Comparison of ENCODE assay signal across 8 cellular contexts in genomic region chr14:73136387-73137221, GRCh38. TPM values are rescaled to one million over a fixed set of nuclear protein-coding genes. Genes with fewer than 3 reads are reported as not detected.
DNase-seq lines count a peak whose midpoint lies in the region; ATAC-seq lines count a peak whose summit lies in the region.

TSS of gene PSEN1 (plus strand) at chr14:73136507. CDS start at chr14:73148020, 11,513 bp downstream.

- H3K27me3 ChIP-seq in aorta (ENCODE audit: control insufficient read depth in 1 of 2, insufficient read depth in 2 of 2, low read length in 1 of 2), result no peaks in the 10 kb centered on the region

- no peaks in the 10 kb centered on the region for H3K9me3 ChIP-seq in aorta (ENCODE audit: control insufficient read depth, low read length)

- H3K27ac ChIP-seq in aorta (ENCODE audit: low read depth in 1 of 2, low read length in 2 of 2), result peak within 1 kb of the TSS in 1 of 2 donors; percentile 46

- DNase-seq in NCI-H2081 treated with DMSO at 0.1 percent for 48 hours (lab: John Stamatoyannopoulos, UW), result peak; percentile 37
- DNase-seq in T1000 (lab: John Stamatoyannopoulos, UW), result peak; percentile 90
- DNase-seq in astrocyte of the hippocampus (ENCODE audit: low read depth, low spot score), result peak; percentile 98
- peak; percentile 96 for DNase-seq in hepatic stellate cell (ENCODE audit: low spot score)
- peak; percentile 69 for DNase-seq in renal cortical epithelial cell (ENCODE audit: low read depth)
- DNase-seq in aorta, result peak; percentile 96 to 98

- peak; percentile 93 for ATAC-seq in GM18511 (IDR thresholded peaks at IDR 0.05; ENCODE audit: unreplicated experiment)
- peak; percentile 87 for ATAC-seq in HG02981 (IDR thresholded peaks at IDR 0.05; ENCODE audit: unreplicated experiment)
- peak; percentile 98 for ATAC-seq in aorta (ENCODE audit: low FRiP score)

- WGBS in aorta, 2 donors, result 0 to 1% methylated on average over 71 of the region's 71 CpGs

- H3K36me3 ChIP-seq in aorta (ENCODE audit: control insufficient read depth in 1 of 2, insufficient read depth in 2 of 2, low read length in 1 of 2), result no peaks in the 10 kb centered on the region

- H3K4me3 ChIP-seq in aorta (ENCODE audit: low read length in 2 of 2), result peak within 1 kb of the TSS; percentile 87 to 92

- intact Hi-C loops in aorta (cut with DNase I), result no loop called here

- H3K4me1 ChIP-seq in aorta (ENCODE audit: control insufficient read depth in 1 of 2, insufficient read depth in 2 of 2, low read length in 2 of 2), result peaks cover 0 to 3% of the 10 kb centered on the region in 2 donors

RNA-seq across cellular contexts. Expression of gene PSEN1, which starts in this region (rescaled TPM):
- total RNA-seq in renal cortical epithelial cell, result 92.6 and 113 TPM in 2 replicates
- 10 to 100 TPM; 44.4 to 51.6 TPM for total RNA-seq in aorta
- 10 to 100 TPM; 10.3 to 20.5 TPM for polyA plus RNA-seq in aorta

Comparison
In these comparisons a context has a peak if more than half of its experiments do, and no peak if none do; other contexts are left out.
1. DNase-seq: peak in every context shown above with its lines; median percentile 98 in astrocyte of the hippocampus; 97 in aorta; 96 in hepatic stellate cell; 90 in T1000; 69 in renal cortical epithelial cell; 37 in NCI-H2081 treated with DMSO at 0.1 percent for 48 hours.